In the genomic region with DNA sequence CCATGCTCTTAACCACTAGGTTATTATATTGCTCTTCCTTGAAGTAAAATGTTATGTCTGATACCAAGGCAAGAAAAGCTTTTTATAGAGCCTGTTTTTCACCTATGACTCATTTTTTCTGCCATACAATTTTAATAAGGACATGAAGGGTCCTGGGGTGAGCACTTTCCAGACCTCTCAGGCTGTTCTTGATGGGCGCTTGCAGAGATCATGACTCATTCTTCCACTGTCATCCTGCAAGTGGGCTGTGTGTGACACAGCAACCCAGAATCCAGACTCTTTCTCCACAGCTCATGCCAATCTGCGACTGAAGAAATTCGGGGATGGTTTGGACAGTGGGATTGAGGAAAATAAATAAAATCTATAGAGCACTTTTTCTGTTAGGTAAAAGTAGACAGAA, we compare ENCODE assay signal across 11 cellular contexts.
A peak's percentile ranks its signal among the peaks of the same experiment; 100 is the strongest.
DNase-seq lines count a peak whose midpoint lies in the region; ATAC-seq, FAIRE-seq and TF ChIP-seq lines count a peak whose summit lies in the region.
"Had no signal": no experiment of that assay in that cellular context is flagged by ENCODE, and none has a peak within 500 bp of the region (broad histone marks: within the 10 kb centered on the region; RNA-seq: fewer than 3 reads in every experiment).

No MANE protein-coding gene starts in this region.

- no peaks in the 10 kb centered on the region for H3K27me3 Mint-ChIP-seq in natural killer cell (ENCODE audit: low read depth in 2 of 2)

- no peak overlapping the region for H2BK12ac ChIP-seq in mesenchymal stem cell (ENCODE audit: low read length in 2 of 2)

- no peak overlapping the region for H4K91ac ChIP-seq in mesenchymal stem cell (ENCODE audit: low read length)

- 0% methylated on average over 1 of the region's 3 CpGs for WGBS in mesenchymal stem cell

- no peak overlapping the region for H3K27ac Mint-ChIP-seq in natural killer cell

- peaks cover 3% of the 10 kb centered on the region; the same call in 1 of the 2 replicates for H3K4me1 ChIP-seq in BE2C
- no peaks in the 10 kb centered on the region for H3K4me1 ChIP-seq in mesenchymal stem cell (ENCODE audit: control insufficient read depth, insufficient read depth, low read depth, low read length)

- no peaks in the 10 kb centered on the region for H3K27me3 ChIP-seq in BE2C
- H3K27me3 ChIP-seq in mesenchymal stem cell (ENCODE audit: control insufficient read depth in 1 of 2, insufficient read depth in 1 of 2, low read length in 2 of 2) = no peaks in the 10 kb centered on the region

- no peaks in the 10 kb centered on the region for H3K79me1 ChIP-seq in mesenchymal stem cell (replicated peaks; ENCODE audit: low read length, poor library complexity, severe bottlenecking)

- TF ChIP-seq CTCF in BE2C (IDR thresholded peaks at IDR 0.05; ENCODE audit: low read depth, low read length) (no peak), HFF-Myc (IDR thresholded peaks at IDR 0.05; ENCODE audit: low read depth, low read length, missing control alignments) (no peak), natural killer cell (IDR thresholded peaks at IDR 0.05) (no peak), D721Med (IDR thresholded peaks at IDR 0.05; ENCODE audit: insufficient read depth, missing control alignments) (no peak)

- no peak overlapping the region for H4K8ac ChIP-seq in mesenchymal stem cell (ENCODE audit: low read length)

- H3K23ac ChIP-seq in mesenchymal stem cell (ENCODE audit: low read length in 2 of 2) = no peak overlapping the region

- no peak overlapping the region for H2AK5ac ChIP-seq in mesenchymal stem cell (ENCODE audit: low read length, severe bottlenecking)

- no peak overlapping the region for H3K27ac ChIP-seq in mesenchymal stem cell (ENCODE audit: low read length, poor library complexity, severe bottlenecking)
- H3K27ac ChIP-seq: SK-N-MC had no signal

- intact Hi-C loops in natural killer cell (cut with micrococcal nuclease) = no loop called here

- H3K9ac ChIP-seq in mesenchymal stem cell (ENCODE audit: low read length) = no peak overlapping the region

- H3K4me1 Mint-ChIP-seq in natural killer cell = no peaks in the 10 kb centered on the region

- H2BK120ac ChIP-seq in mesenchymal stem cell (ENCODE audit: low read depth, low read length) = no peak overlapping the region

- no peak overlapping the region for H3K18ac ChIP-seq in mesenchymal stem cell (ENCODE audit: low read depth in 1 of 2, low read length in 2 of 2)

- FAIRE-seq in D721Med (lab: Jason Lieb, UNC) = no peak

- H2BK5ac ChIP-seq in mesenchymal stem cell (ENCODE audit: low read depth, low read length, poor library complexity, severe bottlenecking) = no peak overlapping the region

- H3K4me3 ChIP-seq in BE2C (ENCODE audit: low read depth, low read length) = no peak overlapping the region
- no peak overlapping the region for H3K4me3 ChIP-seq in HFF-Myc (replicated peaks; ENCODE audit: low read depth, low read length)
- no peak overlapping the region for H3K4me3 ChIP-seq in mesenchymal stem cell (ENCODE audit: insufficient read depth in 1 of 2, low read depth in 1 of 2, low read length in 2 of 2)
- H3K4me3 ChIP-seq: SK-N-MC had no signal

- no peaks in the 10 kb centered on the region for H3K36me3 ChIP-seq in BE2C
- no peaks in the 10 kb centered on the region for H3K36me3 ChIP-seq in mesenchymal stem cell (ENCODE audit: control insufficient read depth in 1 of 2, insufficient read depth in 2 of 2, low read depth in 1 of 2, low read length in 2 of 2)

- H3K9me3 ChIP-seq in BE2C (no peaks in the 10 kb centered on the region), mesenchymal stem cell (ENCODE audit: control insufficient read depth, low read length) (no peaks in the 10 kb centered on the region)

- no peak overlapping the region for H3K4ac ChIP-seq in mesenchymal stem cell (ENCODE audit: low read depth in 1 of 2, low read length in 2 of 2)

- H3K14ac ChIP-seq in mesenchymal stem cell (ENCODE audit: low read length in 2 of 2) = no peak overlapping the region

- no peak overlapping the region for H2AFZ ChIP-seq in mesenchymal stem cell (ENCODE audit: low read depth, low read length)

- no peak overlapping the region for H3K4me2 ChIP-seq in mesenchymal stem cell (ENCODE audit: low read length, poor library complexity, severe bottlenecking)

- H2BK15ac ChIP-seq in mesenchymal stem cell (ENCODE audit: low read depth, poor library complexity, severe bottlenecking) = no peak overlapping the region

- H3K9me3 Mint-ChIP-seq in natural killer cell = peaks cover 0 to 10% of the 10 kb centered on the region in 2 donors

- ATAC-seq in natural killer cell (no peak), GM21367 (IDR thresholded peaks at IDR 0.05; ENCODE audit: unreplicated experiment) (no peak)

- H3K36me3 Mint-ChIP-seq in natural killer cell = no peaks in the 10 kb centered on the region

- DNase-seq in BE2C = peak; percentile 73
- DNase-seq in HFF-Myc (ENCODE audit: extremely low read depth, low read depth) = peak; percentile 52
- DNase-seq in astrocyte of the hippocampus (ENCODE audit: low read depth, low spot score) = peak; percentile 32
- peak; percentile 74 for DNase-seq in mesenchymal stem cell
- DNase-seq in natural killer cell = no peak
- DNase-seq in D721Med (ENCODE audit: insufficient read length, low spot score) = no peak
- no peak for DNase-seq in central memory CD4-positive, alpha-beta T cell
- DNase-seq: activated gamma-delta T cell treated with Interleukin-2 at 50 U/mL for 16 hours, C1 segment of cervical spinal cord had no signal

- H3K4me3 Mint-ChIP-seq in natural killer cell = no peak overlapping the region

Comparison
In these comparisons a context has a peak if more than half of its experiments do, and no peak if none do; other contexts are left out.
1. DNase-seq: peak in BE2C (single experiment), HFF-Myc (single experiment), astrocyte of the hippocampus (single experiment) and mesenchymal stem cell (single experiment); none in natural killer cell (single experiment), D721Med (single experiment) and central memory CD4-positive, alpha-beta T cell (single experiment).